Comparison of ENCODE assay signal across 1 cellular context in genomic region chr4:108205859-108206258, GRCh38.
TF ChIP-seq lines count a peak whose summit lies in the region.

No MANE protein-coding gene starts in this region.

TF ChIP-seq in WTC11, 78 proteins besides CTCF, POLR2A, EP300 and RAD21 (continued from another document):
- TF ChIP-seq, protein P1, sequence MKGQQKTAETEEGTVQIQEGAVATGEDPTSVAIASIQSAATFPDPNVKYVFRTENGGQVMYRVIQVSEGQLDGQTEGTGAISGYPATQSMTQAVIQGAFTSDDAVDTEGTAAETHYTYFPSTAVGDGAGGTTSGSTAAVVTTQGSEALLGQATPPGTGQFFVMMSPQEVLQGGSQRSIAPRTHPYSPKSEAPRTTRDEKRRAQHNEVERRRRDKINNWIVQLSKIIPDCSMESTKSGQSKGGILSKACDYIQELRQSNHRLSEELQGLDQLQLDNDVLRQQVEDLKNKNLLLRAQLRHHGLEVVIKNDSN (CRISPR knock-in tag; IDR thresholded peaks at IDR 0.05): no peak
TF ChIP-seq in WTC11: peak in this region for 0.
